Comparison of ENCODE assay signal across 10 cellular contexts in genomic region chr3:193869221-193870201, GRCh38.
A peak's percentile ranks its signal among the peaks of the same experiment; 100 is the strongest.
DNase-seq lines count a peak whose midpoint lies in the region; ATAC-seq, FAIRE-seq and TF ChIP-seq lines count a peak whose summit lies in the region.
"Had no signal": no experiment of that assay in that cellular context is flagged by ENCODE, and none has a peak within 500 bp of the region (broad histone marks: within the 10 kb centered on the region; RNA-seq: fewer than 3 reads in every experiment).

No MANE protein-coding gene starts in this region.

- intact Hi-C loops in heart left ventricle (cut with DNase I): loop anchor here in 1 of 10 donors (10.0 kb wide), 1 partner anchor 265 kb away; the partner anchor contains the start of gene HES1

- no peak for DNase-seq in activated CD4-positive, CD25-positive, alpha-beta regulatory T cell (lab: John Stamatoyannopoulos, UW)
- peak; percentile 43 to 83 (median 68) for DNase-seq in heart left ventricle
- DNase-seq in small intestine: peak; percentile 58
- DNase-seq in GOT3 (lab: John Stamatoyannopoulos, UW): no peak
- no peak for DNase-seq in GM12891 (ENCODE audit: insufficient read length, low spot score)

- peak overlapping the region in 1 of 12 donors; percentile 24 for H3K27ac ChIP-seq in heart left ventricle
- peak overlapping the region; percentile 26 to 51 for H3K27ac ChIP-seq in small intestine (ENCODE audit: low read depth in 1 of 2, low read length in 1 of 2)
- H3K27ac ChIP-seq: VCaP had no signal

- H3K4me3 ChIP-seq in WI38 (ENCODE audit: low read depth, low read length): peak overlapping the region; percentile 27; the same call in 1 of the 2 replicates
- H3K4me3 ChIP-seq in heart left ventricle: peak overlapping the region in 3 of 12 donors; percentile 3 to 32 (median 7)
- no peak overlapping the region for H3K4me3 ChIP-seq in small intestine (ENCODE audit: low read depth in 1 of 2, low read length in 2 of 2)

- FAIRE-seq in small intestine (lab: Jason Lieb, UNC) (no peak), GM12891 (lab: Jason Lieb, UNC) (no peak)
- FAIRE-seq: A204.1 had no signal

- 38 to 57% (median 50%) methylated on average over 42 to 71 of the region's 71 CpGs for WGBS in heart left ventricle, 4 donors
- WGBS in small intestine, 3 donors: 50 to 65% (median 61%) methylated on average over 70 to 71 of the region's 71 CpGs

- TF ChIP-seq POLR2A in heart left ventricle (IDR thresholded peaks at IDR 0.05) (no peak), GM12891 (IDR thresholded peaks at IDR 0.05; ENCODE audit: low read depth, low read length) (no peak)

- TF ChIP-seq CTCF in WI38 (IDR thresholded peaks at IDR 0.05; ENCODE audit: low read depth, low read length) (no peak), heart left ventricle (IDR thresholded peaks at IDR 0.05) (no peak)

- peak; percentile 25 to 49 for ATAC-seq in activated CD4-positive, CD25-positive, alpha-beta regulatory T cell treated with anti-CD3 and anti-CD28 coated beads, Interleukin-2, amount 50 U/mL, for 24 hours
- ATAC-seq in heart left ventricle (peak in 3 of 4 donors; percentile 82 to 88 (median 84)), GM18519 (IDR thresholded peaks at IDR 0.05; ENCODE audit: low FRiP score, unreplicated experiment) (no peak)

- H3K9me3 ChIP-seq in heart left ventricle (no peaks in the 10 kb centered on the region), small intestine (ENCODE audit: control insufficient read depth, low read depth) (no peaks in the 10 kb centered on the region)

- peaks cover 0 to 22% (median 7%) of the 10 kb centered on the region in 9 donors for H3K27me3 ChIP-seq in heart left ventricle
- H3K27me3 ChIP-seq in small intestine (ENCODE audit: control insufficient read depth in 2 of 2, insufficient read depth in 2 of 2, low read length in 2 of 2): no peaks in the 10 kb centered on the region

- H3K36me3 ChIP-seq in heart left ventricle (no peaks in the 10 kb centered on the region), small intestine (ENCODE audit: control insufficient read depth in 2 of 2, insufficient read depth in 2 of 2, low read length in 2 of 2) (no peaks in the 10 kb centered on the region)

- H3K4me1 ChIP-seq in heart left ventricle: peaks cover 0 to 14% (median 7%) of the 10 kb centered on the region in 12 donors
- H3K4me1 ChIP-seq in small intestine (ENCODE audit: control insufficient read depth in 2 of 2, insufficient read depth in 1 of 2, low read depth in 1 of 2, low read length in 1 of 2): peaks cover 4 to 6% of the 10 kb centered on the region in 2 donors

TF ChIP-seq in GM12891, 5 proteins besides CTCF, POLR2A, EP300 and RAD21:
- TF ChIP-seq SPI1 (IDR thresholded peaks at IDR 0.05; ENCODE audit: low read depth, low read length) (no peak), POLR2AphosphoS5 (IDR thresholded peaks at IDR 0.05; ENCODE audit: low read depth, low read length) (no peak), TAF1 (IDR thresholded peaks at IDR 0.05; ENCODE audit: low read depth, low read length) (no peak), POU2F2 (IDR thresholded peaks at IDR 0.05; ENCODE audit: low read depth, low read length) (no peak), PAX5 (IDR thresholded peaks at IDR 0.05; ENCODE audit: insufficient read depth, low read length, severe bottlenecking) (no peak)

Comparison
In these comparisons a context has a peak if more than half of its experiments do, and no peak if none do; other contexts are left out.
1. DNase-seq: peak in heart left ventricle (5 of 5) and small intestine (single experiment); none in activated CD4-positive, CD25-positive, alpha-beta regulatory T cell (0 of 4), GOT3 (single experiment) and GM12891 (single experiment).